31 cellular contexts compared by ENCODE assay signal in the genomic region with DNA sequence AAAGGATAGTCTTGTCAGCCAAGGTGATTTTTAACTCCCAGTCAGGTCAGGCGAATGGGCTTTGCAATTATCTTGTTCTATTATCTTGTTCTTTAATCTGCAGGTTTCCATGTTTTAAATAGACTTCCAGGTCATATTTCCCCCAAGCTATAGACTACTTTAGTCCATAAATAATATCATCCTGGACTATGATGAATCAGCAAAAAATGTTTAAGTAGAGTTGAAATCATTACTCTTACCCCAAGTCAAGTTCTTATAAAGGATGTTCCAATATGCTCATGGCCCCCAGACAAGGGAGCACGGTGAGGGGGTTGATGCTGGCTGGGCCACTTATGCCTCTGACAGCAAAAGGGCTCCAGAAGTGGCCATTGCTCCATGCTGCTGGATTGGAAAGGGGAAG.
"Had no signal": no experiment of that assay in that cellular context is flagged by ENCODE, and none has a peak within 500 bp of the region (broad histone marks: within the 10 kb centered on the region; RNA-seq: fewer than 3 reads in every experiment).

No MANE protein-coding gene starts in this region.

- H3K27ac ChIP-seq: ascending aorta, brain microvascular endothelial cell, coronary artery, dorsolateral prefrontal cortex, esophagus squamous epithelium, gastroesophageal sphincter, hepatocyte, WERI-Rb-1 had no signal

- ATAC-seq: activated CD4-positive, alpha-beta T cell treated with anti-CD3 and anti-CD28 coated beads for 36 hours; activated CD8-positive, alpha-beta T cell treated with anti-CD3 and anti-CD28 coated beads, Interleukin-2, amount 10 ng/mL, durations not matched to agents 7 days and 5 days; activated naive CD4-positive, alpha-beta T cell treated with anti-CD3 and anti-CD28 coated beads, Interleukin-2, amount 50 U/mL, for 72 hours; activated T-cell treated with anti-CD3 and anti-CD28 coated beads, Interleukin-2, amount 50 U/mL, for 72 hours; effector memory CD8-positive, alpha-beta T cell; gastroesophageal sphincter; T-helper 17 cell had no signal

- H3K4me2 ChIP-seq: hepatocyte had no signal

- DNase-seq: activated B cell treated with CpG ODN at 0.5 μM for 24 hours; activated CD4-positive, alpha-beta memory T cell treated with anti-CD3 and anti-CD28 coated beads for 36 hours; activated CD4-positive, alpha-beta T cell treated with anti-CD3 and anti-CD28 coated beads for 36 hours; activated CD4-positive, alpha-beta T cell treated with anti-CD3 and anti-CD28 coated beads, Interleukin-2, amount 10 ng/mL, durations not matched to agents 24 days and 14 days; activated CD4-positive, CD25-positive, alpha-beta regulatory T cell treated with anti-CD3 and anti-CD28 coated beads, Interleukin-2, amount 50 U/mL, for 72 hours; activated CD8-positive, alpha-beta T cell treated with anti-CD3 and anti-CD28 coated beads, Interleukin-2, amount 10 ng/mL, durations not matched to agents 7 days and 5 days; activated gamma-delta T cell; activated naive CD4-positive, alpha-beta T cell; activated naive CD4-positive, alpha-beta T cell treated with anti-CD3 and anti-CD28 coated beads, Interleukin-2, amount 10 ng/mL, durations not matched to agents 7 days and 5 days; activated naive CD8-positive, alpha-beta T cell treated with anti-CD3 and anti-CD28 coated beads, Interleukin-2, amount 10 ng/mL, durations not matched to agents 7 days and 5 days; activated T-cell treated with anti-CD3 and anti-CD28 coated beads for 4 hours; activated T-cell treated with anti-CD3 and anti-CD28 coated beads, Interleukin-2, amount 50 U/mL, for 24 hours; activated T-cell treated with anti-CD3 and anti-CD28 coated beads, Interleukin-2, amount 50 U/mL, for 72 hours; brain microvascular endothelial cell; dorsolateral prefrontal cortex; effector CD4-positive, alpha-beta T cell; effector memory CD8-positive, alpha-beta T cell; erythroblast; esophagus squamous epithelium; foreskin melanocyte; heart right ventricle; T-helper 1 cell; T-helper 17 cell; T1000; WERI-Rb-1 had no signal

- H3K4me3 ChIP-seq: ascending aorta, coronary artery, dorsolateral prefrontal cortex, esophagus squamous epithelium, gastroesophageal sphincter, heart right ventricle, hepatocyte had no signal

- H3K4me1 ChIP-seq: ascending aorta, esophagus squamous epithelium, gastroesophageal sphincter had no signal

- H3K79me2 ChIP-seq: hepatocyte had no signal

- H3K27me3 ChIP-seq: ascending aorta, brain microvascular endothelial cell, esophagus squamous epithelium, gastroesophageal sphincter, heart right ventricle, hepatocyte had no signal

- FAIRE-seq: bronchial epithelial cell had no signal

- H3K9me3 ChIP-seq: ascending aorta, esophagus squamous epithelium, gastroesophageal sphincter, heart right ventricle had no signal

- H2AFZ ChIP-seq: hepatocyte had no signal

- H3K36me3 ChIP-seq: ascending aorta, brain microvascular endothelial cell, gastroesophageal sphincter, heart right ventricle, WERI-Rb-1 had no signal
